In genomic region chr14:34875031-34875922, GRCh38 we compare ENCODE assay signal across 8 cellular contexts. TPM values are rescaled to one million over a fixed set of nuclear protein-coding genes. Genes with fewer than 3 reads are reported as not detected.
DNase-seq lines count a peak whose midpoint lies in the region; ATAC-seq and TF ChIP-seq lines count a peak whose summit lies in the region.

TSS of gene BAZ1A (minus strand) at chr14:34875360. CDS start at chr14:34874604, 756 bp downstream.

- peaks cover 21% of the 10 kb centered on the region for H3K36me3 ChIP-seq in BLaER1
- no peaks in the 10 kb centered on the region for H3K36me3 ChIP-seq in left lung

- peak within 1 kb of the TSS; percentile 98 for H3K9ac ChIP-seq in BLaER1

- peaks cover 29% of the 10 kb centered on the region for H4K20me1 ChIP-seq in BLaER1

- peak; percentile 42 for DNase-seq in GM19240 (ENCODE audit: insufficient read length, low spot score)
- DNase-seq in NCI-H524 (lab: John Stamatoyannopoulos, UW) = peak; percentile 96 to 99
- peak; percentile 29 to 35 for DNase-seq in activated CD4-positive, alpha-beta T cell treated with anti-CD3 and anti-CD28 coated beads for 4 hours
- DNase-seq in dorsolateral prefrontal cortex = peak in 4 of 10 donors; percentile 4 to 59 (median 22)
- DNase-seq in left lung = peak; percentile 65 to 90
- DNase-seq in stimulated activated CD4-positive, alpha-beta T cell treated with anti-CD3 and anti-CD28 coated beads, Interleukin-2, amount 100 ng/mL, for 48 hours = peak; percentile 17 to 36

- no peaks in the 10 kb centered on the region for H3K27me3 ChIP-seq in BLaER1
- H3K27me3 ChIP-seq in dorsolateral prefrontal cortex = no peaks in the 10 kb centered on the region
- H3K27me3 ChIP-seq in left lung = no peaks in the 10 kb centered on the region

- peak within 1 kb of the TSS; percentile 99 for H3K27ac ChIP-seq in BLaER1
- H3K27ac ChIP-seq in dorsolateral prefrontal cortex = peak within 1 kb of the TSS; percentile 73 to 99 (median 94)
- peak within 1 kb of the TSS; percentile 99 to 100 for H3K27ac ChIP-seq in left lung

- no peaks in the 10 kb centered on the region for H3K9me3 ChIP-seq in BLaER1
- no peaks in the 10 kb centered on the region for H3K9me3 ChIP-seq in left lung

- intact Hi-C loops in dorsolateral prefrontal cortex (cut with DNase I) = loop anchor here (2.0 to 10.0 kb wide), 5 partner anchors 108 to 172 kb away; partner anchors contain the start of genes FAM177A1 (in 2 of the 2), CFL2 (in 1 of the 2) and SRP54 (in 1 of the 2)
- intact Hi-C loops in left lung (cut with DNase I) = no loop called here

- peaks cover 39% of the 10 kb centered on the region for H3K4me1 ChIP-seq in BLaER1
- peaks cover 4 to 36% of the 10 kb centered on the region in 2 donors for H3K4me1 ChIP-seq in left lung

- peak; percentile 22 for ATAC-seq in HG03457 (IDR thresholded peaks at IDR 0.05; ENCODE audit: unreplicated experiment)
- peak; percentile 58 for ATAC-seq in left lung

- H3K4me2 ChIP-seq in BLaER1 = peak within 1 kb of the TSS; percentile 90

- TF ChIP-seq CTCF in dorsolateral prefrontal cortex (IDR thresholded peaks at IDR 0.05 in 54 of 56, conservative IDR thresholded peaks at IDR 0.05 in 2 of 56; ENCODE audit: low read depth in 1 of 56, partially characterized antibody in 56 of 56) = peak in 23 of 56 donors; percentile 7 to 45 (median 19)
- no peak for TF ChIP-seq CTCF in left lung (IDR thresholded peaks at IDR 0.05)

- peak within 1 kb of the TSS; percentile 88 for H3K4me3 ChIP-seq in BLaER1
- H3K4me3 ChIP-seq in dorsolateral prefrontal cortex = peak within 1 kb of the TSS; percentile 61 to 93 (median 84)
- peak within 1 kb of the TSS; percentile 84 to 93 for H3K4me3 ChIP-seq in left lung

RNA-seq across cellular contexts. Expression of gene BAZ1A, which starts in this region (rescaled TPM):
- 10 to 100 TPM in 46 of 120 experiments, 1 to 10 TPM in 74; 3.8 to 20.1 (median 9.0) TPM for total RNA-seq in dorsolateral prefrontal cortex
- 10 to 100 TPM; 30.4 to 50.4 TPM for total RNA-seq in left lung

Comparison
In these comparisons a context has a peak if more than half of its experiments do, and no peak if none do; other contexts are left out.
1. intact Hi-C loops: an anchor here in dorsolateral prefrontal cortex (2.0 to 10.0 kb wide); none called in left lung.